ENCODE assay signal across 1 cellular context in genomic region chr2:7899241-7899640, GRCh38.
TF ChIP-seq lines count a peak whose summit lies in the region.

No MANE protein-coding gene starts in this region.

TF ChIP-seq in GM23338, 12 proteins besides CTCF, POLR2A, EP300 and RAD21 (continued from another document):
- TF ChIP-seq ETS1 (IDR thresholded peaks at IDR 0.05), result no peak
- no peak for TF ChIP-seq JUNB (IDR thresholded peaks at IDR 0.05; ENCODE audit: unreplicated experiment)
- no peak for TF ChIP-seq ZNF331 (CRISPR knock-in tag; IDR thresholded peaks at IDR 0.05; ENCODE audit: low read depth)
- no peak for TF ChIP-seq CREB1 (CRISPR knock-in tag; IDR thresholded peaks at IDR 0.05; ENCODE audit: low read depth)
TF ChIP-seq in GM23338: peak in this region for 0.
